In genomic region chr14:75254381-75254821, GRCh38 we compare ENCODE assay signal across 13 cellular contexts. TPM values are rescaled to one million over a fixed set of nuclear protein-coding genes. Genes with fewer than 3 reads are reported as not detected.
DNase-seq lines count a peak whose midpoint lies in the region; ATAC-seq and TF ChIP-seq lines count a peak whose summit lies in the region.
"Had no signal": no experiment of that assay in that cellular context is flagged by ENCODE, and none has a peak within 500 bp of the region (broad histone marks: within the 10 kb centered on the region; RNA-seq: fewer than 3 reads in every experiment).

No MANE protein-coding gene starts in this region.

- H3K9me3 Mint-ChIP-seq in Caco-2 (ENCODE audit: unreplicated experiment), result no peaks in the 10 kb centered on the region
- no peaks in the 10 kb centered on the region for H3K9me3 Mint-ChIP-seq in progenitor cell of endocrine pancreas (ENCODE audit: low read depth)
- H3K9me3 Mint-ChIP-seq: endodermal cell had no signal

- TF ChIP-seq CTCF in Caco-2 (IDR thresholded peaks at IDR 0.05; ENCODE audit: insufficient read depth in 1 of 2, low read depth in 1 of 2, low read length in 1 of 2, severe bottlenecking in 1 of 2, unreplicated experiment in 1 of 2) (no peak), right atrium auricular region (IDR thresholded peaks at IDR 0.05) (no peak), progenitor cell of endocrine pancreas (IDR thresholded peaks at IDR 0.05; ENCODE audit: unreplicated experiment) (no peak)

- H3K27me3 ChIP-seq in Caco-2 (replicated peaks; ENCODE audit: control insufficient read depth, insufficient read depth, low read length) (no peaks in the 10 kb centered on the region), right atrium auricular region (no peaks in the 10 kb centered on the region)
- H3K27me3 ChIP-seq: left lung had no signal

- H3K4me1 Mint-ChIP-seq in Caco-2 (ENCODE audit: low read depth, unreplicated experiment) (peaks cover 8% of the 10 kb centered on the region), progenitor cell of endocrine pancreas (ENCODE audit: low read depth) (peaks cover 37% of the 10 kb centered on the region)

- H3K4me3 Mint-ChIP-seq in Caco-2 (ENCODE audit: unreplicated experiment), result no peak overlapping the region
- H3K4me3 Mint-ChIP-seq in progenitor cell of endocrine pancreas (ENCODE audit: low read depth), result no peak overlapping the region
- H3K4me3 Mint-ChIP-seq: endodermal cell had no signal

- H3K36me3 Mint-ChIP-seq in Caco-2 (ENCODE audit: insufficient read depth, unreplicated experiment) (peaks cover 12% of the 10 kb centered on the region), progenitor cell of endocrine pancreas (ENCODE audit: insufficient read depth) (no peaks in the 10 kb centered on the region)

- CTCF ChIA-PET in Caco-2 (lab: Charles Lee), result interaction anchor here (0.6 kb wide), 1 partner anchor 50 kb away, joined by 3 read pairs; no protein-coding TSS in a partner anchor

- no TSS peak for BruUV-seq in Caco-2 (replicated peaks; lab: Mats Ljungman, UMichigan)

- H3K27me3 Mint-ChIP-seq in Caco-2 (ENCODE audit: insufficient read depth, unreplicated experiment), result no peaks in the 10 kb centered on the region
- H3K27me3 Mint-ChIP-seq in progenitor cell of endocrine pancreas, result peaks cover 3% of the 10 kb centered on the region

- intact Hi-C loops in Caco-2 (cut with micrococcal nuclease; ENCODE audit: unreplicated experiment), result no loop called here

- H3K4me1 ChIP-seq in Caco-2, result peaks cover 6% of the 10 kb centered on the region
- H3K4me1 ChIP-seq in right atrium auricular region, result peaks cover 0 to 30% of the 10 kb centered on the region in 2 donors

- H3K4me3 ChIP-seq in Caco-2 (ENCODE audit: low read depth, low read length) (no peak overlapping the region), right atrium auricular region (no peak overlapping the region)
- H3K4me3 ChIP-seq: left lung had no signal

- DNase-seq in Caco-2 (no peak), SW480 (ENCODE audit: low spot score) (peak; percentile 94), right atrium auricular region (ENCODE audit: low spot score) (no peak), progenitor cell of endocrine pancreas (ENCODE audit: low spot score, unreplicated experiment) (no peak), NAMALWA (ENCODE audit: low spot score) (no peak)
- DNase-seq in effector CD8-positive, alpha-beta T cell (lab: John Stamatoyannopoulos, UW), result no peak
- DNase-seq: endodermal cell; left lung; stimulated activated CD4-positive, alpha-beta T cell treated with anti-CD3 and anti-CD28 coated beads, Interleukin-1b, Interleukin-23, amount 100 ng/mL, for 48 hours; WERI-Rb-1 had no signal

- POLR2A ChIA-PET in Caco-2 (lab: Charles Lee), result no interaction called here

- ATAC-seq in GM21737 (IDR thresholded peaks at IDR 0.05; ENCODE audit: unreplicated experiment), result no peak
- ATAC-seq in HG02852 (IDR thresholded peaks at IDR 0.05; ENCODE audit: unreplicated experiment), result no peak
- ATAC-seq: left lung had no signal

- H3K27ac Mint-ChIP-seq in Caco-2 (ENCODE audit: unreplicated experiment), result peak overlapping the region; percentile 6
- H3K27ac Mint-ChIP-seq in progenitor cell of endocrine pancreas, result peak overlapping the region; percentile 50
- H3K27ac Mint-ChIP-seq: endodermal cell had no signal

- H3K27ac ChIP-seq in right atrium auricular region, result peak overlapping the region; percentile 34 to 52
- H3K27ac ChIP-seq: KMS-11, left lung, WERI-Rb-1 had no signal

- H3K36me3 ChIP-seq in Caco-2 (ENCODE audit: control insufficient read depth, insufficient read depth, low read length) (no peaks in the 10 kb centered on the region), right atrium auricular region (no peaks in the 10 kb centered on the region)
- H3K36me3 ChIP-seq: left lung, WERI-Rb-1 had no signal

- no peaks in the 10 kb centered on the region for H3K9me3 ChIP-seq in Caco-2
- H3K9me3 ChIP-seq in right atrium auricular region, result no peaks in the 10 kb centered on the region
- H3K9me3 ChIP-seq: left lung had no signal

RNA-seq across cellular contexts. Expression of gene FOS, which starts 24.2 kb away (rescaled TPM):
- total RNA-seq in Caco-2 (2022), result 72.7 and 73.7 TPM in 2 replicates
- total RNA-seq in right atrium auricular region, result 100 to 1,000 TPM; 232 to 555 TPM
- 73.7 and 88.8 TPM in 2 replicates for total RNA-seq in progenitor cell of endocrine pancreas
